8 cellular contexts compared by ENCODE assay signal in the genomic region with DNA sequence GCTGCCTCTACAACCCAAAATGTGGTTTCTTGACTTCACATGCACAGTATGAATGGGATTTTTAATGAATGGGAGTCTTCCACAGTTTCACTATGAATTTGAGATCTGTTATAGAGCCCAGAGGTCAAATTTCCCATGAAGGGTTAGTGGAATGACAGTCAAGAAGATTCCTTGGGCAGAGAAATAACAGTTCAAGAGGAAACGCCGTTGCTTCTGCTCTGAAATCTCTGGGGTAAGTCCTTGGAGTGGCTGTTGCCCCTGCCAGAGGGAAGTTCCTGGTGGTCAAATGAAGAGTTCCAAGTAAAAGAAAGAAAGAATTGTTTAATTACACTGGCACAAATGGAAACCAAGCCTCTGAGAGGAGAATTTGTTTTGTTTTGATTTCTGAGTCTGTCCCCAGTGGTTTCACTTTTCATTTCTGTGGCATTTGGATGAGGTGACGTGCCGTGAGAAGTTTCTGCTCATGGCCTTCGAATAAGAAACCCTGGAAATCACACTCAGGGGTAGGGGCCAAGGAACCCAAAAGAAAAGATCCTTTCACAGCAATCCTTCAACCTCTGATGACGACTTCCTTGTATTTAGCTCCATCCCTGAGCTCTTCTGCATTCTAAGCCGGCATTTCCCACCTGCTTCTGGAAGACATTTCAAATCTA.
DNase-seq lines count a peak whose midpoint lies in the region; ATAC-seq and TF ChIP-seq lines count a peak whose summit lies in the region.

No MANE protein-coding gene starts in this region.

- H4K8ac ChIP-seq in trophoblast cell (ENCODE audit: low read depth, low read length) = no peak overlapping the region

- TF ChIP-seq CTCF in heart left ventricle (IDR thresholded peaks at IDR 0.05) = no peak

- no peak overlapping the region for H3K4ac ChIP-seq in trophoblast cell (ENCODE audit: low read depth, low read length)

- H2BK120ac ChIP-seq in trophoblast cell (ENCODE audit: insufficient read depth, low read length, poor library complexity) = no peak overlapping the region

- H2BK5ac ChIP-seq in trophoblast cell (ENCODE audit: low read depth, low read length, poor library complexity) = no peak overlapping the region

- no peak overlapping the region for H3K23ac ChIP-seq in trophoblast cell (ENCODE audit: low read length)

- H3K9me3 ChIP-seq in heart left ventricle (no peaks in the 10 kb centered on the region), skeletal muscle tissue (ENCODE audit: control insufficient read depth in 3 of 3, low read length in 3 of 3) (no peaks in the 10 kb centered on the region), trophoblast cell (ENCODE audit: insufficient read depth, low read depth, low read length) (no peaks in the 10 kb centered on the region)

- no peak overlapping the region for H3K4me2 ChIP-seq in trophoblast cell (ENCODE audit: low read length)

- no peaks in the 10 kb centered on the region for H3K79me2 ChIP-seq in trophoblast cell (ENCODE audit: control insufficient read depth, insufficient read depth, low read length, poor library complexity)

- WGBS in heart left ventricle, 4 donors = 35 to 53% (median 42%) methylated on average over 7 of the region's 7 CpGs
- WGBS in trophoblast cell (ENCODE audit: extremely low coverage, insufficient coverage, insufficient read length) = no CpG with 5 or more reads among the region's 7 CpGs

- no peak overlapping the region for H4K12ac ChIP-seq in trophoblast cell (ENCODE audit: low read depth, low read length)

- H3K27me3 ChIP-seq in heart left ventricle (no peaks in the 10 kb centered on the region), skeletal muscle tissue (ENCODE audit: control insufficient read depth in 3 of 3, insufficient read depth in 3 of 3, low read length in 3 of 3) (no peaks in the 10 kb centered on the region), trophoblast cell (ENCODE audit: insufficient read depth, low read length) (no peaks in the 10 kb centered on the region)

- no peak overlapping the region for H2AFZ ChIP-seq in trophoblast cell (ENCODE audit: insufficient read depth, low read length, poor library complexity)

- H3K36me3 ChIP-seq in heart left ventricle = no peaks in the 10 kb centered on the region
- H3K36me3 ChIP-seq in skeletal muscle tissue (ENCODE audit: control insufficient read depth in 3 of 3, insufficient read depth in 3 of 3, low read length in 3 of 3) = no peaks in the 10 kb centered on the region
- no peaks in the 10 kb centered on the region for H3K36me3 ChIP-seq in trophoblast cell (ENCODE audit: control insufficient read depth in 1 of 2, insufficient read depth in 2 of 2, low read length in 2 of 2)

- peak in 2 of 4 donors; percentile 43 to 45 for ATAC-seq in heart left ventricle
- no peak for ATAC-seq in left cardiac atrium
- peak; percentile 92 for ATAC-seq in HG03175 (IDR thresholded peaks at IDR 0.05; ENCODE audit: unreplicated experiment)

- intact Hi-C loops in heart left ventricle (cut with DNase I) = no loop called here
- intact Hi-C loops in left cardiac atrium (cut with DNase I) = no loop called here

- H4K91ac ChIP-seq in trophoblast cell (ENCODE audit: low read depth, low read length) = no peak overlapping the region

- peaks cover 2% of the 10 kb centered on the region for H3K79me1 ChIP-seq in trophoblast cell (ENCODE audit: low read length)

- no peak for TF ChIP-seq POLR2A in heart left ventricle (IDR thresholded peaks at IDR 0.05)

- DNase-seq in heart left ventricle = no peak
- no peak for DNase-seq in left cardiac atrium
- DNase-seq in caudate nucleus (lab: John Stamatoyannopoulos, UW) = no peak
- no peak for DNase-seq in AML-193 (lab: John Stamatoyannopoulos, UW)
- DNase-seq in trophoblast cell = no peak
- no peak for DNase-seq in DMS114 treated with DMSO at 0.1 percent for 48 hours (lab: John Stamatoyannopoulos, UW; ENCODE audit: unreplicated experiment)

- no peak overlapping the region for H2BK12ac ChIP-seq in trophoblast cell (ENCODE audit: low read length)

- H3K9ac ChIP-seq in skeletal muscle tissue (ENCODE audit: low read depth in 1 of 3, low read length in 3 of 3) = peak overlapping the region; percentile 3 to 63 (median 52)
- no peak overlapping the region for H3K9ac ChIP-seq in trophoblast cell (ENCODE audit: low read length)

- no peak overlapping the region for H3K18ac ChIP-seq in trophoblast cell (ENCODE audit: low read length)

- H3K27ac ChIP-seq in heart left ventricle = peak overlapping the region in 10 of 12 donors; percentile 6 to 82 (median 58)
- peak overlapping the region; percentile 49 for H3K27ac ChIP-seq in caudate nucleus (ENCODE audit: low read depth, low read length)
- peak overlapping the region; percentile 42 for H3K27ac ChIP-seq in skeletal muscle tissue (ENCODE audit: low read depth, low read length)
- no peak overlapping the region for H3K27ac ChIP-seq in trophoblast cell (ENCODE audit: low read depth, low read length)

- H3K4me3 ChIP-seq in heart left ventricle (peak overlapping the region in 11 of 12 donors; percentile 15 to 49 (median 36)), skeletal muscle tissue (ENCODE audit: low read length in 3 of 3) (peak overlapping the region; percentile 49 to 74 (median 52)), trophoblast cell (ENCODE audit: low read depth, low read length) (no peak overlapping the region)

- H3K14ac ChIP-seq in trophoblast cell (ENCODE audit: low read length) = no peak overlapping the region

- H3K4me1 ChIP-seq in heart left ventricle (peaks cover 0 to 17% (median 6%) of the 10 kb centered on the region in 12 donors), skeletal muscle tissue (ENCODE audit: control insufficient read depth in 3 of 3, insufficient read depth in 3 of 3, low read length in 3 of 3) (peaks cover 0 to 6% (median 4%) of the 10 kb centered on the region in 3 donors), trophoblast cell (ENCODE audit: control insufficient read depth in 1 of 2, insufficient read depth in 2 of 2, low read length in 2 of 2) (peaks cover 10 to 12% of the 10 kb centered on the region in 2 experiments)

- H2AK5ac ChIP-seq in trophoblast cell (ENCODE audit: low read length) = no peak overlapping the region
